9 cellular contexts compared by ENCODE assay signal in the genomic region with DNA sequence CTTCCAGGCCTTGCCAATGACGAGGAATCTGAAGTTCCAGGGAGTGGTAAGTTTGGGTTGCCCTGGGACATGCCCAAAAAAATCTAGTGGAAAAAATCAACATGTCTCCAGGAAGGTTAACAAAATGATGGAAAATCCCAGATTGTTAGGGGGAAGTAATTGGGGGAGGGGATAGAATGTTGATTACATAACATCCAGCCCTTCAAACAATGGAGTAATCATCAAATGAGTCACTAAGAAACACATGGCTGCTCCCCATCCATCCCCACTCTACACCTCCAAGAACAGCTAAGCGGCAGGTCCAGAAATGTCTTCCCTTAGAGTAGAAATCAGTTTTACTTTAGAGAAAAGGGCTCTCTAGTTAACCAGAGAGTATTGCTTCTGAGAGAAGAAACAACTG.
DNase-seq lines count a peak whose midpoint lies in the region; ATAC-seq, FAIRE-seq and TF ChIP-seq lines count a peak whose summit lies in the region.
"Had no signal": no experiment of that assay in that cellular context is flagged by ENCODE, and none has a peak within 500 bp of the region (broad histone marks: within the 10 kb centered on the region; RNA-seq: fewer than 3 reads in every experiment).

No MANE protein-coding gene starts in this region.

- H3K4me1 ChIP-seq in SJCRH30 = peaks cover 15% of the 10 kb centered on the region

- no peaks in the 10 kb centered on the region for H3K27me3 Mint-ChIP-seq in osteocyte (ENCODE audit: unreplicated experiment)

- no peak overlapping the region for H3K4me3 Mint-ChIP-seq in osteocyte (ENCODE audit: unreplicated experiment)

- H3K36me3 Mint-ChIP-seq in osteocyte (ENCODE audit: unreplicated experiment) = peaks cover 30% of the 10 kb centered on the region

- H3K36me3 ChIP-seq in bronchial epithelial cell (ENCODE audit: control insufficient read depth, insufficient read depth, low read length) (peaks cover 7% of the 10 kb centered on the region), SJCRH30 (peaks cover 23% of the 10 kb centered on the region)

- H3K27ac ChIP-seq in SJCRH30 = no peak overlapping the region

- no peaks in the 10 kb centered on the region for H3K9me3 ChIP-seq in SJCRH30 (replicated peaks)

- TF ChIP-seq CTCF in bronchial epithelial cell (IDR thresholded peaks at IDR 0.05; ENCODE audit: insufficient read depth, low read length, severe bottlenecking) = no peak
- TF ChIP-seq CTCF in osteocyte (IDR thresholded peaks at IDR 0.05) = no peak

- H3K27me3 ChIP-seq in bronchial epithelial cell (ENCODE audit: control insufficient read depth, insufficient read depth, low read length) (no peaks in the 10 kb centered on the region), SJCRH30 (no peaks in the 10 kb centered on the region)

- H3K27ac Mint-ChIP-seq in osteocyte (ENCODE audit: unreplicated experiment) = peak overlapping the region; percentile 72

- H3K4me3 ChIP-seq in bronchial epithelial cell (ENCODE audit: low read depth, low read length) = no peak overlapping the region
- no peak overlapping the region for H3K4me3 ChIP-seq in SJCRH30

- ATAC-seq in GM21786 (IDR thresholded peaks at IDR 0.05; ENCODE audit: unreplicated experiment) (no peak), GM21825 (IDR thresholded peaks at IDR 0.05; ENCODE audit: unreplicated experiment) (no peak)

- FAIRE-seq in bronchial epithelial cell (lab: Jason Lieb, UNC) = no peak

- H3K4me1 Mint-ChIP-seq in osteocyte (ENCODE audit: unreplicated experiment) = peaks cover 66% of the 10 kb centered on the region

- H3K9me3 Mint-ChIP-seq in osteocyte (ENCODE audit: unreplicated experiment) = no peaks in the 10 kb centered on the region

- DNase-seq in DMS53 treated with DMSO at 0.1 percent for 48 hours (lab: John Stamatoyannopoulos, UW; ENCODE audit: unreplicated experiment) (peak; percentile 62), M059J (ENCODE audit: low read depth) (peak; percentile 71), bronchial epithelial cell (ENCODE audit: low read depth) (peak; percentile 70), osteocyte (ENCODE audit: extremely low spot score, unreplicated experiment) (no peak), foreskin melanocyte (no peak), SJCRH30 (no peak)
- DNase-seq: NCI-H1417 treated with DMSO at 0.1 percent for 48 hours had no signal

Comparison
In these comparisons a context has a peak if more than half of its experiments do, and no peak if none do; other contexts are left out.
1. DNase-seq: peak in DMS53 treated with DMSO at 0.1 percent for 48 hours (single experiment), M059J (single experiment) and bronchial epithelial cell (single experiment); none in osteocyte (single experiment), foreskin melanocyte (single experiment) and SJCRH30 (0 of 2).